ENCODE assay signal across 8 cellular contexts in the genomic region with DNA sequence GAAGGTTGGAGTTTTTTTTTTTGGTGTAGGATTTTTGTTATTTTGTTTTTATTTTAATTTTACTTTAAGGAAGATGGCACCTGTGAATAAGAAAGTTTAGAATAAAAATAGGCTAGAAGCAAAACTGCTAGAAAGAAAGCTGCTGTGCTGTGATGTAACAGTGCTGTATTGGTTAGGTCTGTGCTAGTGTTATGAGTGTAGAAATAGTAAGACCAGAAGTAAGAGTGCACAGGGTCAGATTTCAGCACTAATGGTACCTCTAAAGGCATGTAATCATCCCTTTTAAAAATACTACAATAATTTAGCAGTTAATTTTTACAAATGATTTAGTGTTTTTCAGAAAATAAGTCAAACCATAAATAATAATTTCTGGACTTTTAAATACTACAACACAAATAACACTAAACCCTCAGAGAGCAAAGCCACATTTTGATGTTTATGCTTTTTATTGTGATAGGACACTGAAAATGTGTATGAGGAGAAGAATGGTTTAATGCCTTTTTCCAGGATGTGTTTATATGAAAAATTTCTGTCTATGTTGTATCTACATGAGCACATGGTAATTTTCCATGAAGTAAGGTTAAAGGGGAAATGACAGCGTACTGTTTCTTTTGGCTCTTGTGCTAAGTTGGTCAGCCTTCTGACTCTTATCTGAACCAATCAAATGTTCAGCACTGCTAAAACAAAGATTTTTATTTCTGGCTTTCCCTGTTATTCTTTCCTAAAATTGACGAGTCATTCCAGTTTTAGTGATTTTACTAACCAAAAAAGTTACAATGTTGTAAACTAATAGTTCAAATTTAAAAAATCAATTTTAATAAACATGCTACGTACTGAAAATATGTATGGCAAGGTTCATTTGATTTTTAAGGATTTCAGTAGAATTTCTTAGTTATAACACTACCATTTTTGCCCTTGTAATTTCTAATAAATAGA.
DNase-seq lines count a peak whose midpoint lies in the region; ATAC-seq and TF ChIP-seq lines count a peak whose summit lies in the region.

No MANE protein-coding gene starts in this region.

- H3K4me1 ChIP-seq in gastroesophageal sphincter (peaks cover 0 to 15% (median 0%) of the 10 kb centered on the region in 3 donors), tibial nerve (peaks cover 0 to 22% (median 3%) of the 10 kb centered on the region in 4 donors)
- H3K4me1 ChIP-seq in CD8-positive, alpha-beta memory T cell (ENCODE audit: insufficient read depth, low read length), result no peaks in the 10 kb centered on the region

- no peak overlapping the region for H3K27ac ChIP-seq in gastroesophageal sphincter
- H3K27ac ChIP-seq in CD8-positive, alpha-beta memory T cell (ENCODE audit: low read depth, low read length), result no peak overlapping the region
- H3K27ac ChIP-seq in tibial nerve, result peak overlapping the region in 1 of 4 donors; percentile 8

- ATAC-seq in GM21390 (IDR thresholded peaks at IDR 0.05; ENCODE audit: unreplicated experiment) (peak; percentile 90), HG03565 (IDR thresholded peaks at IDR 0.05; ENCODE audit: unreplicated experiment) (peak; percentile 97), gastroesophageal sphincter (peak; percentile 74)

- peak overlapping the region in 1 of 8 donors; percentile 35 for H3K27ac Mint-ChIP-seq in CD8-positive, alpha-beta memory T cell

- CTCF ChIA-PET in CD8-positive, alpha-beta memory T cell (lab: Charles Lee), result no interaction called here

- no peaks in the 10 kb centered on the region for H3K27me3 Mint-ChIP-seq in CD8-positive, alpha-beta memory T cell

- H3K4me3 ChIP-seq in gastroesophageal sphincter, result no peak overlapping the region
- H3K4me3 ChIP-seq in CD8-positive, alpha-beta memory T cell (ENCODE audit: low read length), result no peak overlapping the region
- no peak overlapping the region for H3K4me3 ChIP-seq in tibial nerve

- WGBS in gastroesophageal sphincter (ENCODE audit: low coverage in 1 of 2), 2 donors, result 43 to 67% methylated on average over 3 of the region's 3 CpGs
- WGBS in tibial nerve, 2 donors, result 38 to 39% methylated on average over 3 of the region's 3 CpGs

- H3K36me3 Mint-ChIP-seq in CD8-positive, alpha-beta memory T cell, result peaks cover 7 to 31% (median 9%) of the 10 kb centered on the region in 3 donors

- TF ChIP-seq CTCF in gastroesophageal sphincter (IDR thresholded peaks at IDR 0.05), result no peak
- no peak for TF ChIP-seq CTCF in tibial nerve (IDR thresholded peaks at IDR 0.05)

- DNase-seq in Daoy (ENCODE audit: low read depth), result peak; percentile 28
- DNase-seq in NCI-H526 (lab: John Stamatoyannopoulos, UW), result no peak
- no peak for DNase-seq in inferior parietal cortex (ENCODE audit: extremely low spot score)
- no peak for DNase-seq in CD8-positive, alpha-beta memory T cell
- no peak for DNase-seq in tibial nerve (ENCODE audit: low spot score in 2 of 2)

- H3K9me3 Mint-ChIP-seq in CD8-positive, alpha-beta memory T cell, result no peaks in the 10 kb centered on the region

- H3K36me3 ChIP-seq in gastroesophageal sphincter, result no peaks in the 10 kb centered on the region
- H3K36me3 ChIP-seq in CD8-positive, alpha-beta memory T cell (ENCODE audit: insufficient read depth, low read length), result no peaks in the 10 kb centered on the region
- no peaks in the 10 kb centered on the region for H3K36me3 ChIP-seq in tibial nerve

- TF ChIP-seq POLR2A in gastroesophageal sphincter (IDR thresholded peaks at IDR 0.05) (no peak), tibial nerve (IDR thresholded peaks at IDR 0.05) (no peak)

- POLR2A ChIA-PET in CD8-positive, alpha-beta memory T cell (lab: Charles Lee), result no interaction called here

- H3K4me3 Mint-ChIP-seq in CD8-positive, alpha-beta memory T cell, result no peak overlapping the region

- peaks cover 27 to 57% (median 36%) of the 10 kb centered on the region in 3 donors for H3K4me1 Mint-ChIP-seq in CD8-positive, alpha-beta memory T cell

- H3K27me3 ChIP-seq in gastroesophageal sphincter, result no peaks in the 10 kb centered on the region
- no peaks in the 10 kb centered on the region for H3K27me3 ChIP-seq in CD8-positive, alpha-beta memory T cell (ENCODE audit: insufficient read depth, low read length, poor library complexity, severe bottlenecking)
- H3K27me3 ChIP-seq in tibial nerve, result no peaks in the 10 kb centered on the region

- H3K9me3 ChIP-seq in gastroesophageal sphincter (no peaks in the 10 kb centered on the region), tibial nerve (no peaks in the 10 kb centered on the region)
- H3K9me3 ChIP-seq in CD8-positive, alpha-beta memory T cell (ENCODE audit: low read length), result no peaks in the 10 kb centered on the region

- TF ChIP-seq EP300 in gastroesophageal sphincter (IDR thresholded peaks at IDR 0.05) (no peak), tibial nerve (IDR thresholded peaks at IDR 0.05) (no peak)
